ENCODE assay signal across 19 cellular contexts in genomic region chr2:119808516-119809147, GRCh38. TPM values are rescaled to one million over a fixed set of nuclear protein-coding genes. Genes with fewer than 3 reads are reported as not detected.
A peak's percentile ranks its signal among the peaks of the same experiment; 100 is the strongest.
DNase-seq lines count a peak whose midpoint lies in the region; ATAC-seq and TF ChIP-seq lines count a peak whose summit lies in the region.
"Had no signal": no experiment of that assay in that cellular context is flagged by ENCODE, and none has a peak within 500 bp of the region (broad histone marks: within the 10 kb centered on the region; RNA-seq: fewer than 3 reads in every experiment).

No MANE protein-coding gene starts in this region.

- CTCF ChIA-PET in A673 (lab: Charles Lee), result no interaction called here

- intact Hi-C loops in A673 (cut with micrococcal nuclease; ENCODE audit: unreplicated experiment), result no loop called here

- H3K36me3 ChIP-seq in A673 (ENCODE audit: insufficient read depth, low read length, poor library complexity, severe bottlenecking), result no peaks in the 10 kb centered on the region
- peaks cover 31% of the 10 kb centered on the region for H3K36me3 ChIP-seq in HUES64 (ENCODE audit: insufficient read depth, low read length)
- no peaks in the 10 kb centered on the region for H3K36me3 ChIP-seq in brain microvascular endothelial cell (replicated peaks)
- H3K36me3 ChIP-seq: colonic mucosa, left ventricle myocardium inferior, thoracic aorta had no signal

- no peaks in the 10 kb centered on the region for H3K27me3 ChIP-seq in A673 (replicated peaks; ENCODE audit: insufficient read depth, low read depth, low read length, poor library complexity)
- H3K27me3 ChIP-seq in HUES64 (ENCODE audit: insufficient read depth, low read length), result no peaks in the 10 kb centered on the region
- H3K27me3 ChIP-seq in brain microvascular endothelial cell (replicated peaks), result no peaks in the 10 kb centered on the region
- H3K27me3 ChIP-seq: colonic mucosa, esophagus muscularis mucosa had no signal

- in situ Hi-C loops in brain microvascular endothelial cell (cut with HindIII; ENCODE audit: low pct_ligation_motif_present, low sequenced_read_pairs), result no loop called here

- H3K36me3 Mint-ChIP-seq in memory B cell, result peaks cover 31% of the 10 kb centered on the region

- peak overlapping the region; percentile 58 for H3K27ac Mint-ChIP-seq in memory B cell
- H3K27ac Mint-ChIP-seq: activated naive CD8-positive, alpha-beta T cell treated with anti-CD3 and anti-CD28 coated beads, Interleukin-2, amount 10 ng/mL, durations not matched to agents 7 days and 5 days; T-helper 2 cell treated with Interferon-gamma antibody and Interleukin-4, amounts not matched to agents 5 μg/mL and 100 μg/mL, for 36 hours had no signal

- H3K9ac ChIP-seq in HUES64 (ENCODE audit: low read depth, low read length), result no peak overlapping the region

- peaks cover 21% of the 10 kb centered on the region for H3K4me1 ChIP-seq in A673 (ENCODE audit: insufficient read depth, low read length, poor library complexity, severe bottlenecking)
- peaks cover 17% of the 10 kb centered on the region; the same call in 1 of the 2 replicates for H3K4me1 ChIP-seq in HUES64 (ENCODE audit: insufficient read depth, low read length)
- H3K4me1 ChIP-seq: colonic mucosa had no signal

- H3K4me3 Mint-ChIP-seq in memory B cell, result no peak overlapping the region
- H3K4me3 Mint-ChIP-seq: activated naive CD8-positive, alpha-beta T cell treated with anti-CD3 and anti-CD28 coated beads, Interleukin-2, amount 10 ng/mL, durations not matched to agents 7 days and 5 days; nephron; T-helper 2 cell treated with Interferon-gamma antibody and Interleukin-4, amounts not matched to agents 5 μg/mL and 100 μg/mL, for 36 hours had no signal

- POLR2A ChIA-PET in A673 (lab: Charles Lee; ENCODE audit: low non-redundant PET), result no interaction called here

- H3K27ac ChIP-seq in A673 (ENCODE audit: low read depth, low read length, poor library complexity, severe bottlenecking) (peak overlapping the region; percentile 49), HUES64 (ENCODE audit: low read depth, low read length) (peak overlapping the region; percentile 58; the same call in 1 of the 2 replicates), brain microvascular endothelial cell (peak overlapping the region; percentile 37)
- H3K27ac ChIP-seq: colonic mucosa, thoracic aorta had no signal

- DNase-seq in A673 (ENCODE audit: low spot score) (peak; percentile 21), brain microvascular endothelial cell (no peak), memory B cell (ENCODE audit: low spot score in 2 of 2) (no peak), iPS-NIHi7 (ENCODE audit: extremely low spot score) (no peak), HPDE6-E6E7 (ENCODE audit: extremely low spot score) (no peak), GM19240 (ENCODE audit: insufficient read length, low spot score) (no peak), NOMO-1 treated with DMSO at 0.1 percent for 48 hours (lab: John Stamatoyannopoulos, UW; ENCODE audit: unreplicated experiment) (no peak)
- DNase-seq: activated CD4-positive, alpha-beta T cell treated with anti-CD3 and anti-CD28 coated beads for 4 hours; activated naive CD8-positive, alpha-beta T cell treated with anti-CD3 and anti-CD28 coated beads, Interleukin-2, amount 10 ng/mL, durations not matched to agents 7 days and 5 days; colonic mucosa; left ventricle myocardium inferior; NCI-H2081; SHP77; stimulated activated CD4-positive, alpha-beta T cell treated with anti-CD3 and anti-CD28 coated beads, Interleukin-2, amount 100 ng/mL, for 24 hours had no signal

- no peak for ATAC-seq in memory B cell (ENCODE audit: low read depth)

- H3K9me3 Mint-ChIP-seq in memory B cell, result peaks cover 4% of the 10 kb centered on the region

- H3K4me1 Mint-ChIP-seq in memory B cell, result peaks cover 21% of the 10 kb centered on the region

- no peaks in the 10 kb centered on the region for H3K27me3 Mint-ChIP-seq in memory B cell
- H3K27me3 Mint-ChIP-seq: activated naive CD8-positive, alpha-beta T cell treated with anti-CD3 and anti-CD28 coated beads, Interleukin-2, amount 10 ng/mL, durations not matched to agents 7 days and 5 days had no signal

- TF ChIP-seq CTCF in A673 (conservative IDR thresholded peaks at IDR 0.05; ENCODE audit: low read depth, low read length) (no peak), brain microvascular endothelial cell (IDR thresholded peaks at IDR 0.05; ENCODE audit: low read depth, low read length, missing control alignments) (no peak)

- no peaks in the 10 kb centered on the region for H3K9me3 ChIP-seq in A673 (ENCODE audit: low read depth, low read length, poor library complexity, severe bottlenecking)
- H3K9me3 ChIP-seq in HUES64 (ENCODE audit: insufficient read depth, low read depth, low read length), result no peaks in the 10 kb centered on the region
- H3K9me3 ChIP-seq: colonic mucosa, esophagus muscularis mucosa, thoracic aorta had no signal

- no peak overlapping the region for H3K4me3 ChIP-seq in A673 (ENCODE audit: low read depth, low read length, poor library complexity, severe bottlenecking)
- H3K4me3 ChIP-seq in HUES64 (ENCODE audit: low read length), result no peak overlapping the region
- H3K4me3 ChIP-seq in brain microvascular endothelial cell (ENCODE audit: low read depth, low read length), result no peak overlapping the region
- H3K4me3 ChIP-seq: colonic mucosa, esophagus muscularis mucosa, left ventricle myocardium inferior, thoracic aorta had no signal

- WGBS in HUES64, result 82% methylated on average over 2 of the region's 3 CpGs

- no TSS peak for BruUV-seq in A673 (replicated peaks; lab: Mats Ljungman, UMichigan)

RNA-seq across cellular contexts. Expression of gene PTPN4, which starts 48.9 kb away (rescaled TPM):
- 42.2 and 51.5 TPM in 2 replicates for total RNA-seq in A673 (2021)
- 31.4 TPM for polyA plus RNA-seq in HUES64 (2013, experiment 1 of 2)
- polyA plus RNA-seq in HUES64 (2013, experiment 2 of 2), result 26.8 TPM
